In the genomic region with DNA sequence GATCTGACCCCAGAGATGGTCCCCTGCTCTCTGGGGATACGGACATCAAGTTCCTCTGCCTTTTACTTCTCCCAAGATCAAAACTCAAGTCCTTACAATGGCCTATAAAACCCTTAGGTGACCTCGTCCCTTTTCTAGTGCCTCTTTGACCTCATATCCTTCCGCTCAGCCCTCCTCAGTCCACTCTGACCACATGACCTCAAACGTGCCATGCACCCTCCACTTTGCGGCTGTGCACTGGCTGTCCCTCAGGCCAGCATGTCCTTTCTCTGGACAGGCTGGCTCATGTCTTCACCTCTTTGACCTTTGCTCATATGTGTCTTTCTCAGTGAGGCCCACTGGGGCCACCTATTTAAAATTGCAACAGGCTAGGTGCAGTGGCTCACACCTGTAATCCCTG, we compare ENCODE assay signal across 16 cellular contexts. TPM values are rescaled to one million over a fixed set of nuclear protein-coding genes. Genes with fewer than 3 reads are reported as not detected.
DNase-seq lines count a peak whose midpoint lies in the region; ATAC-seq and TF ChIP-seq lines count a peak whose summit lies in the region.
"Had no signal": no experiment of that assay in that cellular context is flagged by ENCODE, and none has a peak within 500 bp of the region (broad histone marks: within the 10 kb centered on the region; RNA-seq: fewer than 3 reads in every experiment).

No MANE protein-coding gene starts in this region.

- H3K18ac ChIP-seq in neuronal stem cell (ENCODE audit: low read length) = no peak overlapping the region

- peak overlapping the region; percentile 76 for H3K4me3 Mint-ChIP-seq in CD4-positive, alpha-beta T cell

- H3K4me1 Mint-ChIP-seq in CD4-positive, alpha-beta T cell (ENCODE audit: low read depth) = peaks cover 94% of the 10 kb centered on the region

- no peak overlapping the region for H3K14ac ChIP-seq in neuronal stem cell (ENCODE audit: low read length)

- no peaks in the 10 kb centered on the region for H3K9me3 Mint-ChIP-seq in CD4-positive, alpha-beta T cell

- no peak overlapping the region for H4K8ac ChIP-seq in neuronal stem cell (ENCODE audit: low read depth, low read length)

- H3K4me1 ChIP-seq in Karpas-422 (ENCODE audit: low read length) (peaks cover 11% of the 10 kb centered on the region), body of pancreas (peaks cover 11% of the 10 kb centered on the region), neuronal stem cell (ENCODE audit: control insufficient read depth in 2 of 2, insufficient read depth in 1 of 2, low read depth in 1 of 2, low read length in 2 of 2) (no peaks in the 10 kb centered on the region)

- no peak overlapping the region for H2BK120ac ChIP-seq in neuronal stem cell (ENCODE audit: low read depth, low read length)

- no peaks in the 10 kb centered on the region for H3K27me3 Mint-ChIP-seq in CD4-positive, alpha-beta T cell

- H3K36me3 Mint-ChIP-seq in CD4-positive, alpha-beta T cell (ENCODE audit: low read depth) = peaks cover 74% of the 10 kb centered on the region

- H3K27ac ChIP-seq in CD4-positive, alpha-beta T cell (ENCODE audit: low read depth, low read length) = peak overlapping the region; percentile 86
- H3K27ac ChIP-seq in Karpas-422 (ENCODE audit: low read length) (peak overlapping the region; percentile 50; the same call in 1 of the 2 replicates), body of pancreas (no peak overlapping the region), neuronal stem cell (replicated peaks; ENCODE audit: low read length) (no peak overlapping the region)
- H3K27ac ChIP-seq: epithelial cell of prostate, thoracic aorta had no signal

- peaks cover 28% of the 10 kb centered on the region for H3K79me2 ChIP-seq in Karpas-422 (ENCODE audit: low read length)

- no peak for DNase-seq in CD4-positive, alpha-beta T cell
- no peak for DNase-seq in Karpas-422
- DNase-seq in body of pancreas = no peak
- DNase-seq in neuronal stem cell (ENCODE audit: low spot score) = no peak
- no peak for DNase-seq in NCI-H510A treated with DMSO at 0.1 percent for 48 hours (lab: John Stamatoyannopoulos, UW)
- DNase-seq in HPDE6-E6E7 (ENCODE audit: extremely low spot score) = no peak
- DNase-seq in NCI-H1436 treated with DMSO at 0.1 percent for 48 hours (lab: John Stamatoyannopoulos, UW) = no peak
- DNase-seq: activated gamma-delta T cell treated with Interleukin-2 at 50 U/mL for 16 hours; NCI-H524; PC-3; stimulated activated CD4-positive, alpha-beta T cell treated with anti-CD3 and anti-CD28 coated beads, Interleukin-15, amount 100 ng/mL, for 24 hours had no signal

- no peak for TF ChIP-seq POLR2A in body of pancreas (IDR thresholded peaks at IDR 0.05)

- WGBS in body of pancreas, 2 donors = 75 to 86% methylated on average over 5 of the region's 5 CpGs
- WGBS in neuronal stem cell (ENCODE audit: extremely low coverage in 2 of 2, insufficient read length in 2 of 2, insufficient replicate concordance in 1 of 2), 2 donors = no CpG with 5 or more reads among the region's 5 CpGs

- H3K79me1 ChIP-seq in neuronal stem cell (ENCODE audit: low read depth, low read length) = no peaks in the 10 kb centered on the region

- H3K4ac ChIP-seq in neuronal stem cell (ENCODE audit: low read length) = no peak overlapping the region

- H2BK12ac ChIP-seq in neuronal stem cell (ENCODE audit: low read length) = no peak overlapping the region

- no peak overlapping the region for H2AFZ ChIP-seq in Karpas-422 (ENCODE audit: low read length)
- no peak overlapping the region for H2AFZ ChIP-seq in neuronal stem cell (ENCODE audit: low read length)

- intact Hi-C loops in CD4-positive, alpha-beta T cell (cut with DNase I, micrococcal nuclease) = loop anchor here (2.0 to 10.0 kb wide), 5 partner anchors 13 to 350 kb away; a partner anchor contains a TSS
- intact Hi-C loops in body of pancreas (cut with DNase I) = no loop called here

- no peak overlapping the region for H2BK5ac ChIP-seq in neuronal stem cell (ENCODE audit: low read length)

- no peak overlapping the region for H2BK15ac ChIP-seq in neuronal stem cell (ENCODE audit: low read length)

- H4K91ac ChIP-seq in neuronal stem cell (ENCODE audit: low read depth, low read length, poor library complexity) = no peak overlapping the region

- H3K9ac ChIP-seq in Karpas-422 (ENCODE audit: low read length) = no peak overlapping the region
- H3K9ac ChIP-seq in neuronal stem cell (ENCODE audit: low read depth, low read length, poor library complexity) = peak overlapping the region; percentile 32

- ATAC-seq in CD4-positive, alpha-beta T cell (ENCODE audit: poor library complexity) = no peak
- peak; percentile 15 for ATAC-seq in body of pancreas
- ATAC-seq: PC-3 had no signal

- no peaks in the 10 kb centered on the region for H4K20me1 ChIP-seq in Karpas-422 (ENCODE audit: insufficient read depth, low read depth, low read length)

- H3K9me2 ChIP-seq in Karpas-422 (replicated peaks; ENCODE audit: insufficient read depth, low read length) = no peaks in the 10 kb centered on the region

- POLR2A ChIA-PET in CD4-positive, alpha-beta T cell (lab: Charles Lee) = interaction anchor here (1.5 to 9.8 kb wide), 2 partner anchors 10 to 14 kb away, joined by 5 to 335 read pairs; a partner anchor contains a TSS

- H3K23ac ChIP-seq in neuronal stem cell (ENCODE audit: low read depth, low read length, poor library complexity) = no peak overlapping the region

- TF ChIP-seq CTCF in CD4-positive, alpha-beta T cell (IDR thresholded peaks at IDR 0.05) = no peak
- no peak for TF ChIP-seq CTCF in body of pancreas (IDR thresholded peaks at IDR 0.05)

- CTCF ChIA-PET in CD4-positive, alpha-beta T cell (lab: Charles Lee) = interaction anchor here (1.0 to 14.2 kb wide), 4 partner anchors 13 to 127 kb away, joined by 5 to 221 read pairs (median 20); a partner anchor contains a TSS

- H3K27ac Mint-ChIP-seq in CD4-positive, alpha-beta T cell = peak overlapping the region; percentile 96

- no peaks in the 10 kb centered on the region for H3K9me3 ChIP-seq in CD4-positive, alpha-beta T cell (ENCODE audit: control insufficient read depth, low read length)
- no peaks in the 10 kb centered on the region for H3K9me3 ChIP-seq in Karpas-422 (ENCODE audit: low read length)
- H3K9me3 ChIP-seq in body of pancreas = no peaks in the 10 kb centered on the region
- no peaks in the 10 kb centered on the region for H3K9me3 ChIP-seq in neuronal stem cell (replicated peaks in 1 of 2; ENCODE audit: control insufficient read depth in 2 of 2, insufficient read depth in 1 of 2, low read depth in 1 of 2, low read length in 2 of 2)
- H3K9me3 ChIP-seq: thoracic aorta had no signal

- peaks cover 5% of the 10 kb centered on the region; the same call in 1 of the 2 replicates for H3K36me3 ChIP-seq in Karpas-422 (ENCODE audit: insufficient read depth, low read length)
- peaks cover 0 to 18% of the 10 kb centered on the region in 2 donors for H3K36me3 ChIP-seq in body of pancreas (replicated peaks in 1 of 2; ENCODE audit: insufficient read depth in 1 of 2, low read depth in 2 of 2)
- H3K36me3 ChIP-seq in neuronal stem cell (replicated peaks in 1 of 2; ENCODE audit: control insufficient read depth in 2 of 2, insufficient read depth in 2 of 2, low read length in 2 of 2) = peaks cover 10 to 42% of the 10 kb centered on the region in 2 donors

- H3K4me3 ChIP-seq in Karpas-422 (ENCODE audit: low read length) (no peak overlapping the region), body of pancreas (no peak overlapping the region), neuronal stem cell (ENCODE audit: low read length in 2 of 2) (no peak overlapping the region)
- H3K4me3 ChIP-seq: thoracic aorta had no signal

- no peak overlapping the region for H2AK5ac ChIP-seq in neuronal stem cell (ENCODE audit: low read depth, low read length)

- no peak overlapping the region for H3K4me2 ChIP-seq in Karpas-422 (ENCODE audit: low read depth, low read length, poor library complexity, severe bottlenecking)
- no peak overlapping the region for H3K4me2 ChIP-seq in neuronal stem cell (ENCODE audit: insufficient read depth, low read length, poor library complexity, severe bottlenecking)

- H3K27me3 ChIP-seq in CD4-positive, alpha-beta T cell (ENCODE audit: control insufficient read depth, insufficient read depth, low read length) = no peaks in the 10 kb centered on the region
- H3K27me3 ChIP-seq in Karpas-422 (ENCODE audit: low read length) (no peaks in the 10 kb centered on the region), body of pancreas (no peaks in the 10 kb centered on the region), neuronal stem cell (ENCODE audit: control insufficient read depth in 3 of 3, insufficient read depth in 3 of 3, low read depth in 1 of 3, low read length in 3 of 3) (no peaks in the 10 kb centered on the region)

RNA-seq across cellular contexts. Expression of a gene that starts 14.7 kb away (rescaled TPM):
- total RNA-seq in CD4-positive, alpha-beta T cell = 10 to 100 TPM; 42.8 to 45.8 TPM
- 15.2 and 16.1 TPM in 2 replicates for total RNA-seq in Karpas-422 (2014; rRNA removed; shearing (Covaris generic); ENCODE audit: low replicate concordance)
- total RNA-seq in body of pancreas = 10 to 100 TPM; 14.5 to 17.1 TPM
- 3.5 TPM for polyA plus RNA-seq in neuronal stem cell (2013, experiment 1 of 2)
- 4.1 TPM for polyA plus RNA-seq in neuronal stem cell (2013, experiment 2 of 2)

RNA-seq across cellular contexts. Expression of a gene that starts 30.3 kb away (rescaled TPM):
- under 1 TPM; 0.30 to 0.34 TPM for total RNA-seq in CD4-positive, alpha-beta T cell
- not detected in 2 replicates for total RNA-seq in Karpas-422 (2014; rRNA removed; shearing (Covaris generic); ENCODE audit: low replicate concordance)
- not detected for total RNA-seq in body of pancreas
- not detected for polyA plus RNA-seq in neuronal stem cell (2013, experiment 1 of 2)
- polyA plus RNA-seq in neuronal stem cell (2013, experiment 2 of 2) = 0.01 TPM
- total RNA-seq: G401, PC-3 had no signal

RNA-seq across cellular contexts. Expression of a gene that starts 54.6 kb away (rescaled TPM):
- total RNA-seq in CD4-positive, alpha-beta T cell = not detected
- not detected in 2 replicates for total RNA-seq in Karpas-422 (2014; rRNA removed; shearing (Covaris generic); ENCODE audit: low replicate concordance)
- not detected for total RNA-seq in body of pancreas
- not detected for polyA plus RNA-seq in neuronal stem cell (2013, experiment 1 of 2)
- not detected for polyA plus RNA-seq in neuronal stem cell (2013, experiment 2 of 2)
- total RNA-seq: G401, mononuclear cell, PC-3, posterior vena cava had no signal

Comparison
In these comparisons a context has a peak if more than half of its experiments do, and no peak if none do; other contexts are left out.
1. H3K27ac ChIP-seq: peak in CD4-positive, alpha-beta T cell (single experiment) and Karpas-422 (single experiment); none in body of pancreas (0 of 4) and neuronal stem cell (single experiment).